Comparison of ENCODE assay signal across 8 cellular contexts in genomic region chr20:1437222-1437904, GRCh38. TPM values are rescaled to one million over a fixed set of nuclear protein-coding genes. Genes with fewer than 3 reads are reported as not detected.
A peak's percentile ranks its signal among the peaks of the same experiment; 100 is the strongest.
DNase-seq lines count a peak whose midpoint lies in the region; ATAC-seq, FAIRE-seq and TF ChIP-seq lines count a peak whose summit lies in the region.

No MANE protein-coding gene starts in this region.

- no peak for TF ChIP-seq POLR2A in breast epithelium (IDR thresholded peaks at IDR 0.05)

- intact Hi-C loops in breast epithelium (cut with DNase I; ENCODE audit: low total_unique reads): no loop called here

- DNase-seq in AML-193 (lab: John Stamatoyannopoulos, UW): peak; percentile 54 to 67
- peak; percentile 70 for DNase-seq in NCI-H2196 (lab: John Stamatoyannopoulos, UW; ENCODE audit: unreplicated experiment)
- peak; percentile 82 for DNase-seq in WTC11 (ENCODE audit: low spot score)
- peak; percentile 45 to 68 for DNase-seq in breast epithelium (ENCODE audit: low spot score in 2 of 2)
- peak; percentile 53 to 67 for DNase-seq in stimulated activated CD4-positive, alpha-beta T cell treated with anti-CD3 and anti-CD28 coated beads, Interleukin-1b, Interleukin-23, amount 100 ng/mL, for 1 hour (ENCODE audit: low read depth in 2 of 2)

- H3K27me3 ChIP-seq in breast epithelium: no peaks in the 10 kb centered on the region

- no peak overlapping the region for H3K4me3 ChIP-seq in breast epithelium

- peak overlapping the region; percentile 29; the same call in 1 of the 2 replicates for H3K27ac Mint-ChIP-seq in WTC11

- peaks cover 13% of the 10 kb centered on the region for H3K4me1 Mint-ChIP-seq in WTC11

- TF ChIP-seq CTCF in WTC11 (IDR thresholded peaks at IDR 0.05) (peak; percentile 76), breast epithelium (IDR thresholded peaks at IDR 0.05) (peak; percentile 57 to 81 (median 77))

- peaks cover 20% of the 10 kb centered on the region for H3K9me3 Mint-ChIP-seq in WTC11

- H3K27me3 Mint-ChIP-seq in WTC11 (ENCODE audit: low read depth): no peaks in the 10 kb centered on the region

- POLR2A ChIA-PET in WTC11 (lab: Charles Lee): no interaction called here

- no peak overlapping the region for H3K27ac ChIP-seq in breast epithelium

- peak; percentile 24 for FAIRE-seq in islet of Langerhans (lab: Jason Lieb, UNC)

- no peaks in the 10 kb centered on the region for H3K4me1 ChIP-seq in breast epithelium

- CTCF ChIA-PET in WTC11 (lab: Charles Lee): interaction anchor here (0.6 to 4.3 kb wide), 20 partner anchors 10 to 340 kb away, joined by 3 to 38 read pairs (median 4); partner anchors contain the start of genes FKBP1A and NSFL1C

- H3K36me3 ChIP-seq in breast epithelium: no peaks in the 10 kb centered on the region

- H3K4me3 Mint-ChIP-seq in WTC11: no peak overlapping the region

- peaks cover 30% of the 10 kb centered on the region for H3K36me3 Mint-ChIP-seq in WTC11

- ATAC-seq in GM21529 (IDR thresholded peaks at IDR 0.05; ENCODE audit: unreplicated experiment) (peak; percentile 47), WTC11 (peak; percentile 56; the same call in 1 of the 2 replicates), GM21526 (IDR thresholded peaks at IDR 0.05; ENCODE audit: low FRiP score, unreplicated experiment) (no peak)

- H3K9me3 ChIP-seq in breast epithelium: no peaks in the 10 kb centered on the region

TF ChIP-seq in WTC11, 78 proteins besides CTCF, POLR2A, EP300 and RAD21:
- TF ChIP-seq ETV6 (CRISPR knock-in tag; IDR thresholded peaks at IDR 0.05) (no peak), GABPB1 (CRISPR knock-in tag; IDR thresholded peaks at IDR 0.05) (0 out of 2 replicates have a peak, but pooled peaks have one; percentile 35), FOXP4 (CRISPR knock-in tag; IDR thresholded peaks at IDR 0.05) (peak; percentile 27; the same call in 1 of the 2 replicates), FOXP1 (CRISPR knock-in tag; IDR thresholded peaks at IDR 0.05; ENCODE audit: borderline replicate concordance) (peak; percentile 62)
TF ChIP-seq in WTC11: peak in this region for 3.

RNA-seq across cellular contexts. Expression of gene NSFL1C, which starts 29.3 kb away (rescaled TPM):
- total RNA-seq in WTC11 (2021) (76.7 to 85.5 TPM (median 83.2 TPM) in 3 replicates), breast epithelium (10 to 100 TPM; 36.7 to 67.5 (median 49.5) TPM)

RNA-seq across cellular contexts. Expression of gene FKBP1A, which starts 44.5 kb away (rescaled TPM):
- total RNA-seq in WTC11 (2021): 197 to 218 TPM (median 201 TPM) in 3 replicates
- 100 to 1,000 TPM; 115 to 191 (median 128) TPM for total RNA-seq in breast epithelium

RNA-seq across cellular contexts. Expression of gene SIRPB2, which starts 53.9 kb away (rescaled TPM):
- total RNA-seq in WTC11 (2021): not detected in 3 replicates
- total RNA-seq in breast epithelium: 10 to 100 TPM in 1 of 3 donors, 1 to 10 TPM in 2; 2.9 to 30.9 (median 4.3) TPM
